In genomic region chr9:17088566-17088965, GRCh38 we compare ENCODE assay signal across 1 cellular context.
TF ChIP-seq lines count a peak whose summit lies in the region.

No MANE protein-coding gene starts in this region.

TF ChIP-seq in H1, 55 proteins besides CTCF, POLR2A, EP300 and RAD21:
- no peak for TF ChIP-seq JUND (IDR thresholded peaks at IDR 0.05; ENCODE audit: low read length)
- no peak for TF ChIP-seq TEAD4 (IDR thresholded peaks at IDR 0.05; ENCODE audit: low read depth, low read length)
- no peak for TF ChIP-seq CHD1 (IDR thresholded peaks at IDR 0.05; ENCODE audit: low read depth, low read length)
- TF ChIP-seq JUN (IDR thresholded peaks at IDR 0.05; ENCODE audit: low read depth, low read length), result no peak
- no peak for TF ChIP-seq HDAC6 (IDR thresholded peaks at IDR 0.05; ENCODE audit: low read depth, low read length)
- no peak for TF ChIP-seq SAP30 (IDR thresholded peaks at IDR 0.05; ENCODE audit: insufficient read depth, insufficient replicate concordance, low read length)
